Comparison of ENCODE assay signal across 8 cellular contexts in genomic region chr10:97407211-97407951, GRCh38. TPM values are rescaled to one million over a fixed set of nuclear protein-coding genes. Genes with fewer than 3 reads are reported as not detected.
DNase-seq lines count a peak whose midpoint lies in the region; ATAC-seq and TF ChIP-seq lines count a peak whose summit lies in the region.

No MANE protein-coding gene starts in this region.

- peak overlapping the region; percentile 88 for H3K4me2 ChIP-seq in OCI-LY3 (ENCODE audit: low read length)

- DNase-seq in ELR (ENCODE audit: low read depth), result peak; percentile 86
- DNase-seq in Jurkat, Clone E6-1 (ENCODE audit: low read depth, low spot score), result peak; percentile 81
- peak; percentile 50 for DNase-seq in activated T-cell treated with anti-CD3 and anti-CD28 coated beads, Interleukin-2, amount 50 U/mL, for 4 hours
- DNase-seq in esophagus muscularis mucosa (ENCODE audit: extremely low spot score), result no peak
- peak; percentile 66 for DNase-seq in naive B cell
- DNase-seq in upper lobe of left lung, result peak in 1 of 2 donors; percentile 78

- ATAC-seq in GM21825 (IDR thresholded peaks at IDR 0.05; ENCODE audit: unreplicated experiment), result peak; percentile 77
- peak; percentile 97 to 98 for ATAC-seq in activated T-cell treated with anti-CD3 and anti-CD28 coated beads, Interleukin-2, amount 50 U/mL, for 4 hours
- peak; percentile 97 for ATAC-seq in naive B cell (ENCODE audit: low read depth in 2 of 2)
- peak; percentile 91 to 94 for ATAC-seq in upper lobe of left lung (ENCODE audit: low FRiP score in 2 of 2)

- peak overlapping the region; percentile 97 for H2AFZ ChIP-seq in OCI-LY3 (ENCODE audit: low read depth, low read length)

- H3K4me1 Mint-ChIP-seq in activated T-cell treated with anti-CD3 and anti-CD28 coated beads, Interleukin-2, amount 50 U/mL, for 4 hours (ENCODE audit: low read depth), result peaks cover 6% of the 10 kb centered on the region
- H3K4me1 Mint-ChIP-seq in naive B cell, result peaks cover 6 to 12% (median 8%) of the 10 kb centered on the region in 3 donors

- H3K36me3 ChIP-seq in OCI-LY3 (replicated peaks; ENCODE audit: low read depth, low read length), result no peaks in the 10 kb centered on the region
- H3K36me3 ChIP-seq in esophagus muscularis mucosa, result no peaks in the 10 kb centered on the region
- H3K36me3 ChIP-seq in upper lobe of left lung, result no peaks in the 10 kb centered on the region

- TF ChIP-seq CTCF in OCI-LY3 (IDR thresholded peaks at IDR 0.05; ENCODE audit: low read depth, low read length), result peak; percentile 70
- TF ChIP-seq CTCF in esophagus muscularis mucosa (IDR thresholded peaks at IDR 0.05), result peak; percentile 81 to 84 (median 83)
- peak; percentile 66 to 87 (median 82) for TF ChIP-seq CTCF in upper lobe of left lung (IDR thresholded peaks at IDR 0.05)

- no peak overlapping the region for H3K27ac ChIP-seq in OCI-LY3 (ENCODE audit: low read length)
- peak overlapping the region in 1 of 4 donors; percentile 6 for H3K27ac ChIP-seq in esophagus muscularis mucosa (replicated peaks in 1 of 4)
- H3K27ac ChIP-seq in upper lobe of left lung, result peak overlapping the region; percentile 40 to 83 (median 66)

- no peaks in the 10 kb centered on the region for H3K36me3 Mint-ChIP-seq in activated T-cell treated with anti-CD3 and anti-CD28 coated beads, Interleukin-2, amount 50 U/mL, for 4 hours (ENCODE audit: insufficient read depth)
- H3K36me3 Mint-ChIP-seq in naive B cell, result no peaks in the 10 kb centered on the region

- intact Hi-C loops in esophagus muscularis mucosa (cut with DNase I), result no loop called here

- H3K9me3 ChIP-seq in OCI-LY3 (ENCODE audit: insufficient read depth, low read length), result no peaks in the 10 kb centered on the region
- no peaks in the 10 kb centered on the region for H3K9me3 ChIP-seq in esophagus muscularis mucosa
- H3K9me3 ChIP-seq in upper lobe of left lung, result no peaks in the 10 kb centered on the region

- H3K4me3 Mint-ChIP-seq in activated T-cell treated with anti-CD3 and anti-CD28 coated beads, Interleukin-2, amount 50 U/mL, for 4 hours, result peak overlapping the region; percentile 49
- H3K4me3 Mint-ChIP-seq in naive B cell, result peak overlapping the region in 6 of 8 donors; percentile 2 to 73 (median 47)

- no peaks in the 10 kb centered on the region for H3K27me3 ChIP-seq in OCI-LY3 (ENCODE audit: low read depth, low read length)
- no peaks in the 10 kb centered on the region for H3K27me3 ChIP-seq in esophagus muscularis mucosa
- no peaks in the 10 kb centered on the region for H3K27me3 ChIP-seq in upper lobe of left lung

- peak overlapping the region; percentile 6; the same call in 1 of the 2 replicates for H3K4me3 ChIP-seq in Jurkat, Clone E6-1 (ENCODE audit: low read length)
- peak overlapping the region; percentile 78 for H3K4me3 ChIP-seq in OCI-LY3 (ENCODE audit: low read length)
- H3K4me3 ChIP-seq in esophagus muscularis mucosa, result peak overlapping the region in 3 of 4 donors; percentile 15 to 32 (median 16)
- H3K4me3 ChIP-seq in upper lobe of left lung, result peak overlapping the region in 2 of 4 donors; percentile 16 to 31

- TF ChIP-seq EP300 in esophagus muscularis mucosa (IDR thresholded peaks at IDR 0.05) (no peak), upper lobe of left lung (IDR thresholded peaks at IDR 0.05) (no peak)

- no peaks in the 10 kb centered on the region for H3K9me3 Mint-ChIP-seq in activated T-cell treated with anti-CD3 and anti-CD28 coated beads, Interleukin-2, amount 50 U/mL, for 4 hours
- no peaks in the 10 kb centered on the region for H3K9me3 Mint-ChIP-seq in naive B cell

- H3K27ac Mint-ChIP-seq in naive B cell, result peak overlapping the region in 3 of 6 donors; percentile 19 to 61 (median 47)

- no peaks in the 10 kb centered on the region for H4K20me1 ChIP-seq in OCI-LY3 (ENCODE audit: insufficient read depth, low read length)

- WGBS in esophagus muscularis mucosa, result 5% methylated on average over 9 of the region's 10 CpGs
- WGBS in upper lobe of left lung, 2 donors, result 3 to 5% methylated on average over 5 to 10 of the region's 10 CpGs

- H3K9ac ChIP-seq in OCI-LY3 (ENCODE audit: low read length), result peak overlapping the region; percentile 20; the same call in 1 of the 2 replicates

- no peaks in the 10 kb centered on the region for H3K27me3 Mint-ChIP-seq in activated T-cell treated with anti-CD3 and anti-CD28 coated beads, Interleukin-2, amount 50 U/mL, for 4 hours (ENCODE audit: low read depth)
- H3K27me3 Mint-ChIP-seq in naive B cell, result no peaks in the 10 kb centered on the region

- TF ChIP-seq POLR2A in esophagus muscularis mucosa (IDR thresholded peaks at IDR 0.05; ENCODE audit: low read depth) (no peak), upper lobe of left lung (IDR thresholded peaks at IDR 0.05) (peak in 1 of 4 donors; percentile 13)

- H3K79me2 ChIP-seq in OCI-LY3 (ENCODE audit: low read length), result no peaks in the 10 kb centered on the region

- H3K4me1 ChIP-seq in OCI-LY3 (ENCODE audit: low read length) (peaks cover 3% of the 10 kb centered on the region; the same call in 1 of the 2 replicates), esophagus muscularis mucosa (peaks cover 4 to 14% (median 11%) of the 10 kb centered on the region in 4 donors), upper lobe of left lung (peaks cover 9 to 24% (median 13%) of the 10 kb centered on the region in 4 donors)

RNA-seq across cellular contexts. Expression of gene RRP12, which starts 6.2 kb away (rescaled TPM):
- polyA plus RNA-seq in Jurkat, Clone E6-1 (2012; ENCODE audit: insufficient read depth, insufficient read length), result 29.6 TPM
- 100 to 1,000 TPM; 218 to 222 (median 218) TPM for total RNA-seq in activated T-cell treated with anti-CD3 and anti-CD28 coated beads, Interleukin-2, amount 50 U/mL, for 4 hours
- 10 to 100 TPM in 2 of 4 donors, 1 to 10 TPM in 2; 7.1 to 20.0 (median 12.1) TPM for total RNA-seq in esophagus muscularis mucosa
- polyA plus RNA-seq in naive B cell (ENCODE audit: low read depth in 6 of 6), result 10 to 100 TPM in 5 of 6 donors, 1 to 10 TPM in 1; 8.1 to 20.8 (median 15.7) TPM
- total RNA-seq in upper lobe of left lung, result 10 to 100 TPM; 20.4 to 38.2 (median 28.9) TPM

RNA-seq across cellular contexts. Expression of gene PGAM1, which starts 18.6 kb away (rescaled TPM):
- polyA plus RNA-seq in Jurkat, Clone E6-1 (2012; ENCODE audit: insufficient read depth, insufficient read length), result 551 TPM
- total RNA-seq in activated T-cell treated with anti-CD3 and anti-CD28 coated beads, Interleukin-2, amount 50 U/mL, for 4 hours, result 1,000 to 10,000 TPM; 1,128 to 1,173 (median 1,167) TPM
- total RNA-seq in esophagus muscularis mucosa (100 to 1,000 TPM; 282 to 381 (median 321) TPM), upper lobe of left lung (100 to 1,000 TPM in 5 of 6 donors, 10 to 100 TPM in 1; 55.5 to 184 (median 137) TPM)
- 100 to 1,000 TPM; 177 to 263 (median 203) TPM for polyA plus RNA-seq in naive B cell (ENCODE audit: low read depth in 6 of 6)

RNA-seq across cellular contexts. Expression of gene EXOSC1, which starts 38.4 kb away (rescaled TPM):
- 118 TPM for polyA plus RNA-seq in Jurkat, Clone E6-1 (2012; ENCODE audit: insufficient read depth, insufficient read length)
- total RNA-seq in activated T-cell treated with anti-CD3 and anti-CD28 coated beads, Interleukin-2, amount 50 U/mL, for 4 hours, result 10 to 100 TPM; 60.3 to 72.2 (median 71.9) TPM
- 10 to 100 TPM; 21.9 to 41.9 (median 30.7) TPM for total RNA-seq in esophagus muscularis mucosa
- polyA plus RNA-seq in naive B cell (ENCODE audit: low read depth in 6 of 6), result 10 to 100 TPM; 47.3 to 72.0 (median 65.8) TPM
- 10 to 100 TPM; 19.5 to 30.4 (median 28.1) TPM for total RNA-seq in upper lobe of left lung

RNA-seq across cellular contexts. Expression of gene ZDHHC16, which starts 38.6 kb away (rescaled TPM):
- 47.1 TPM for polyA plus RNA-seq in Jurkat, Clone E6-1 (2012; ENCODE audit: insufficient read depth, insufficient read length)
- total RNA-seq in activated T-cell treated with anti-CD3 and anti-CD28 coated beads, Interleukin-2, amount 50 U/mL, for 4 hours, result 10 to 100 TPM; 54.3 to 62.9 (median 59.6) TPM
- 10 to 100 TPM; 23.9 to 37.2 (median 28.3) TPM for total RNA-seq in esophagus muscularis mucosa
- 10 to 100 TPM; 23.2 to 57.2 (median 29.5) TPM for polyA plus RNA-seq in naive B cell (ENCODE audit: low read depth in 6 of 6)
- 10 to 100 TPM; 40.0 to 84.7 (median 60.1) TPM for total RNA-seq in upper lobe of left lung

Comparison
In these comparisons a context has a peak if more than half of its experiments do, and no peak if none do; other contexts are left out.
1. RNA of gene RRP12, which starts 6.2 kb away (total RNA-seq): 218 to 222 TPM in activated T-cell treated with anti-CD3 and anti-CD28 coated beads, Interleukin-2, amount 50 U/mL, for 4 hours; 20.4 to 38.2 TPM in upper lobe of left lung and 7.1 to 20.0 TPM in esophagus muscularis mucosa; every median in the first group is over 4 times any median in the second.
2. Peak in every context shown above with its lines, with median percentiles within 50 percentile points of each other: ATAC-seq and CTCF ChIP-seq.